5 cellular contexts compared by ENCODE assay signal in the genomic region with DNA sequence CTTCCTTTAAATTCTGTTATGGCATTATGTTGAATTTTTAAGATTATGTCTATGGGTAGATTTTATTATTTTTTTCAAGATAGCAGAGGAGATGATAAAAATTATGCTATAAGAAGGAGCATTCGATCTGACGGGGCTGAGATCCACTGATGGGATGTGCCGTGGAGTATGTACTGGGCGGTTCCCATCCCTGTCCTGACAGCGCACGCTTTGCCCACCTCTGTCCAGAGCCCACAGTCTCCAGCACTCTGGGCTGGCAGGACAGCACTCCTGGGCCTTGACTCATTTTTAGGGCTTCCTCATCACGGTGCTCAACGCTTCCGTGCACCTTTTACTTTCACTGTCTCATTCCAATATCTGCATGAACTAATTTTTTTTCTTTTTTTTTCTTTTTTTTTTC.
"Had no signal": no experiment of that assay in that cellular context is flagged by ENCODE, and none has a peak within 500 bp of the region (broad histone marks: within the 10 kb centered on the region; RNA-seq: fewer than 3 reads in every experiment).

No MANE protein-coding gene starts in this region.

- H3K9me3 Mint-ChIP-seq: GM23338, H9 had no signal

- H3K4me3 ChIP-seq: GM23338, K562 had no signal

- H3K4me3 Mint-ChIP-seq: GM23338, H9 had no signal

- ATAC-seq: GM23338, K562 had no signal

- H3K27ac Mint-ChIP-seq: GM23338, H9 had no signal

- DNase-seq: H9, HCEC 1CT, IMR-90 had no signal
